ENCODE assay signal across 16 cellular contexts in the genomic region with DNA sequence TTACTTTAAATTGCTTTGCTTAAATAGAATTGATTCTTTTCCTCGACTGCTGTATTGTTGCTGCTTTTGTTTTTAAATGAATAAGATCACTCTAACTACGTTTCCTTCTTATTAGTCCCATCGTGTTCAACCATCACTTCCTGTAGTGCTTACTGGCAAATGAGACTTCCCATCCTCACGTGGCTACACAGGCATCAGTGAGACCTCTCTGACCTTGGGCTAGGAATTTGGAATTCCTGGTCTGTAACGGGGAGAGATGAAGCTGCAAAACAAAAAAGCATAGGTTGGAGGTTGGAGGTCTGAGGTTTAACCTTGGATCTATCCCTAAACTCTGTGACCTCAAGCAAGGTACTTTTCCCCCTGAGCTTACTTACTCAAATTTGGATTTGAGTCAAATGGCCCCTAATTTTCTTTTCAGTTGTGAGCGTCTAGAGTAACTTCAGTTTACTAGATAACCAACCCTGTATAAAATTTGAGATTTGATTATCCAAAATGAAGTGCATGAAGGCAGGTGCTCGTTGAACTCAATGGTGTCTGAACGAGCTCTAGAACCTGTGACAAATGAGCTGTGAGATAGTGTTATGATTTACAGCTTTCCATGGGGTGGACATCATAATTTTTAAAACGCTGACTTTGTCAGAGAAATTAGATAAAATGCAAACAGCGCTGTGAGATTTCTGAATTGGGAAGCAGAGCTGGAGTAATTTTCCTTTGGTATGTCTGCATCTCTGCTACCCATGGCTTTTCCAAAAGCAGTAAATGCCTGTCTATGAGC.
DNase-seq lines count a peak whose midpoint lies in the region; ATAC-seq and TF ChIP-seq lines count a peak whose summit lies in the region.
"Had no signal": no experiment of that assay in that cellular context is flagged by ENCODE, and none has a peak within 500 bp of the region (broad histone marks: within the 10 kb centered on the region; RNA-seq: fewer than 3 reads in every experiment).

No MANE protein-coding gene starts in this region.

- TF ChIP-seq CTCF in SK-N-SH (IDR thresholded peaks at IDR 0.05) (no peak), OCI-LY3 (IDR thresholded peaks at IDR 0.05; ENCODE audit: low read depth, low read length) (no peak), neural cell (IDR thresholded peaks at IDR 0.05; ENCODE audit: poor library complexity, severe bottlenecking) (no peak)

- H3K9me3 ChIP-seq in SK-N-SH (no peaks in the 10 kb centered on the region), OCI-LY3 (ENCODE audit: insufficient read depth, low read length) (no peaks in the 10 kb centered on the region), neural cell (ENCODE audit: low read length) (no peaks in the 10 kb centered on the region)

- H3K4me2 ChIP-seq in SK-N-SH (no peak overlapping the region), OCI-LY3 (ENCODE audit: low read length) (peak overlapping the region; percentile 57), neural cell (ENCODE audit: low read length) (no peak overlapping the region)

- TF ChIP-seq RAD21 in SK-N-SH (IDR thresholded peaks at IDR 0.05; ENCODE audit: low read length), result no peak
- TF ChIP-seq RAD21 in neural cell (conservative IDR thresholded peaks at IDR 0.05), result no peak

- H3F3A ChIP-seq in SK-N-SH (replicated peaks; ENCODE audit: insufficient read depth), result peaks cover 22% of the 10 kb centered on the region
- H3F3A ChIP-seq in neural cell (ENCODE audit: insufficient read depth, low read length, poor library complexity, severe bottlenecking), result peaks cover 3% of the 10 kb centered on the region

- DNase-seq in SK-N-SH (no peak), dermis blood vessel endothelial cell (peak; percentile 65), LoVo (ENCODE audit: low spot score) (no peak), hepatic stellate cell (ENCODE audit: low spot score) (no peak)
- DNase-seq: DMS 273 treated with DMSO at 0.1 percent for 48 hours, HCEC 1CT, NCI-H187 treated with DMSO at 0.1 percent for 48 hours, NCI-H226, NCI-H526 treated with DMSO at 0.1 percent for 48 hours, PC-3, T-helper 1 cell had no signal

- H3K27me3 ChIP-seq in SK-N-SH (ENCODE audit: insufficient read depth), result no peaks in the 10 kb centered on the region
- peaks cover 67% of the 10 kb centered on the region for H3K27me3 ChIP-seq in OCI-LY3 (ENCODE audit: low read depth, low read length)
- H3K27me3 ChIP-seq in neural cell (ENCODE audit: insufficient read depth, low read depth, low read length), result no peaks in the 10 kb centered on the region

- H3K9ac ChIP-seq in SK-N-SH, result no peak overlapping the region
- H3K9ac ChIP-seq in OCI-LY3 (ENCODE audit: low read length), result no peak overlapping the region
- H3K9ac ChIP-seq in neural cell (ENCODE audit: low read length), result no peak overlapping the region

- peak overlapping the region; percentile 26 to 47; a peak in 2 of 4 replicates for H3K27ac ChIP-seq in SK-N-SH (ENCODE audit: low read depth in 2 of 2, low read length in 1 of 2)
- no peak overlapping the region for H3K27ac ChIP-seq in OCI-LY3 (ENCODE audit: low read length)
- H3K27ac ChIP-seq in neural cell (ENCODE audit: low read length), result peak overlapping the region; percentile 22

- H3K79me2 ChIP-seq in SK-N-SH (ENCODE audit: insufficient read depth) (peaks cover 83% of the 10 kb centered on the region), OCI-LY3 (ENCODE audit: low read length) (no peaks in the 10 kb centered on the region), neural cell (replicated peaks; ENCODE audit: insufficient read depth, low read length) (no peaks in the 10 kb centered on the region)

- TF ChIP-seq EP300 in SK-N-SH (IDR thresholded peaks at IDR 0.05; ENCODE audit: borderline replicate concordance in 1 of 2, low read depth in 1 of 2, low read length in 1 of 2) (no peak), neural cell (conservative IDR thresholded peaks at IDR 0.05; ENCODE audit: poor library complexity, severe bottlenecking) (no peak)

- H3K9me2 ChIP-seq in SK-N-SH (no peaks in the 10 kb centered on the region), neural cell (ENCODE audit: insufficient read depth, low read length) (no peaks in the 10 kb centered on the region)

- H4K20me1 ChIP-seq in SK-N-SH (ENCODE audit: insufficient read depth) (peaks cover 3% of the 10 kb centered on the region; the same call in 1 of the 2 replicates), OCI-LY3 (ENCODE audit: insufficient read depth, low read length) (no peaks in the 10 kb centered on the region), neural cell (ENCODE audit: insufficient read depth) (no peaks in the 10 kb centered on the region)

- H3K36me3 ChIP-seq in SK-N-SH (replicated peaks in 1 of 2; ENCODE audit: control insufficient read depth in 1 of 2, insufficient read depth in 2 of 2, low read length in 1 of 2) (peaks cover 31 to 32% of the 10 kb centered on the region in 2 experiments), OCI-LY3 (replicated peaks; ENCODE audit: low read depth, low read length) (no peaks in the 10 kb centered on the region), neural cell (ENCODE audit: insufficient read depth, low read length) (no peaks in the 10 kb centered on the region)

- ATAC-seq in SK-N-SH treated with all-trans-retinoic acid at 6 μM for 48 hours (no peak), HG02571 (IDR thresholded peaks at IDR 0.05; ENCODE audit: unreplicated experiment) (no peak)
- ATAC-seq: GM12878, PC-3 had no signal

- 81% methylated on average over 10 of the region's 10 CpGs for WGBS in SK-N-SH (ENCODE audit: low lambda C conversion rate)

- POLR2A ChIA-PET in SK-N-SH (lab: Yijun Ruan, JAX), result no interaction called here

- CTCF ChIA-PET in SK-N-SH (lab: Yijun Ruan, JAX), result interaction anchor here (0.6 to 2.0 kb wide), 3 partner anchors 12 to 345 kb away, joined by 3 to 6 read pairs (median 3); no protein-coding TSS in a partner anchor

- H2AFZ ChIP-seq in SK-N-SH (ENCODE audit: low read depth), result no peak overlapping the region
- no peak overlapping the region; the same call in 1 of the 2 replicates for H2AFZ ChIP-seq in OCI-LY3 (ENCODE audit: low read depth, low read length)
- H2AFZ ChIP-seq in neural cell (ENCODE audit: low read depth, low read length), result no peak overlapping the region

- peaks cover 0 to 28% of the 10 kb centered on the region in 2 experiments; a peak in 2 of 4 replicates for H3K4me1 ChIP-seq in SK-N-SH (ENCODE audit: control insufficient read depth in 1 of 2, insufficient read depth in 2 of 2, low read depth in 1 of 2, low read length in 1 of 2)
- H3K4me1 ChIP-seq in OCI-LY3 (ENCODE audit: low read length), result peaks cover 15% of the 10 kb centered on the region

- H3K4me3 ChIP-seq in SK-N-SH (ENCODE audit: low read depth in 2 of 2, low read length in 1 of 2), result no peak overlapping the region
- H3K4me3 ChIP-seq in OCI-LY3 (ENCODE audit: low read length), result peak overlapping the region; percentile 25
- no peak overlapping the region for H3K4me3 ChIP-seq in neural cell (ENCODE audit: low read length)
- H3K4me3 ChIP-seq: GM12878 had no signal

TF ChIP-seq in SK-N-SH, 30 proteins besides CTCF, POLR2A, EP300 and RAD21:
- TF ChIP-seq FOSL2 (IDR thresholded peaks at IDR 0.05; ENCODE audit: borderline replicate concordance, low read depth) (no peak), YY1 (IDR thresholded peaks at IDR 0.05; ENCODE audit: low read depth) (no peak), SIN3A (IDR thresholded peaks at IDR 0.05; ENCODE audit: borderline replicate concordance, low read depth, low read length) (no peak)
- TF ChIP-seq, protein P1, sequence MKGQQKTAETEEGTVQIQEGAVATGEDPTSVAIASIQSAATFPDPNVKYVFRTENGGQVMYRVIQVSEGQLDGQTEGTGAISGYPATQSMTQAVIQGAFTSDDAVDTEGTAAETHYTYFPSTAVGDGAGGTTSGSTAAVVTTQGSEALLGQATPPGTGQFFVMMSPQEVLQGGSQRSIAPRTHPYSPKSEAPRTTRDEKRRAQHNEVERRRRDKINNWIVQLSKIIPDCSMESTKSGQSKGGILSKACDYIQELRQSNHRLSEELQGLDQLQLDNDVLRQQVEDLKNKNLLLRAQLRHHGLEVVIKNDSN (IDR thresholded peaks at IDR 0.05; ENCODE audit: borderline replicate concordance, low read depth), result no peak

TF ChIP-seq in SK-N-SH treated with all-trans-retinoic acid at 6 μM for 48 hours, 23 proteins besides CTCF, POLR2A, EP300 and RAD21:
- TF ChIP-seq ISL1 (CRISPR knock-in tag; IDR thresholded peaks at IDR 0.05) (no peak), PPARA (CRISPR knock-in tag; IDR thresholded peaks at IDR 0.05; ENCODE audit: borderline replicate concordance) (no peak), SNAI2 (CRISPR knock-in tag; IDR thresholded peaks at IDR 0.05) (no peak)

TF ChIP-seq in neural cell, 6 proteins besides CTCF, POLR2A, EP300 and RAD21:
- no peak for TF ChIP-seq SMC3 (conservative IDR thresholded peaks at IDR 0.05; ENCODE audit: poor library complexity)
- no peak for TF ChIP-seq EZH2 (IDR thresholded peaks at IDR 0.05; ENCODE audit: borderline replicate concordance, insufficient read depth, low read length, poor library complexity, severe bottlenecking)
- TF ChIP-seq REST (IDR thresholded peaks at IDR 0.05; ENCODE audit: borderline replicate concordance), result no peak
- no peak for TF ChIP-seq POLR2AphosphoS5 (IDR thresholded peaks at IDR 0.05)
- TF ChIP-seq MXI1 (conservative IDR thresholded peaks at IDR 0.05; ENCODE audit: poor library complexity, severe bottlenecking), result no peak
- TF ChIP-seq TAF1 (IDR thresholded peaks at IDR 0.05; ENCODE audit: low read depth), result no peak
TF ChIP-seq in neural cell: peak in this region for 0.
